ENCODE assay signal across 1 cellular context in genomic region chr16:2778692-2778958, GRCh38.
TF ChIP-seq lines count a peak whose summit lies in the region.

No MANE protein-coding gene starts in this region.

TF ChIP-seq in K562, 482 proteins besides CTCF, POLR2A, EP300 and RAD21:
- TF ChIP-seq CHD1 (IDR thresholded peaks at IDR 0.05; ENCODE audit: low read length) (no peak), TFAP4 (CRISPR knock-in tag; IDR thresholded peaks at IDR 0.05; ENCODE audit: borderline replicate concordance) (0 out of 2 replicates have a peak, but pooled peaks have one; percentile 2)
